Comparison of ENCODE assay signal across 18 cellular contexts in genomic region chr13:49086711-49087110, GRCh38.
DNase-seq lines count a peak whose midpoint lies in the region; ATAC-seq, FAIRE-seq and TF ChIP-seq lines count a peak whose summit lies in the region.
"Had no signal": no experiment of that assay in that cellular context is flagged by ENCODE, and none has a peak within 500 bp of the region (broad histone marks: within the 10 kb centered on the region; RNA-seq: fewer than 3 reads in every experiment).

No MANE protein-coding gene starts in this region.

- WGBS in A549 (ENCODE audit: missing lambda C conversion rate), result 62% methylated on average over 2 of the region's 2 CpGs
- 94% methylated on average over 2 of the region's 2 CpGs for WGBS in hepatocyte (ENCODE audit: low lambda C conversion rate, missing lambda C conversion rate)
- 68 to 79% methylated on average over 2 of the region's 2 CpGs for WGBS in thyroid gland, 2 donors

- H3K36me3 ChIP-seq in kidney (ENCODE audit: control insufficient read depth in 1 of 2, insufficient read depth in 2 of 2, low read length in 2 of 2), result peaks cover 0 to 2% of the 10 kb centered on the region in 2 donors
- H3K36me3 ChIP-seq in hepatocyte (replicated peaks; ENCODE audit: insufficient read depth, low read depth), result no peaks in the 10 kb centered on the region
- H3K36me3 ChIP-seq in thyroid gland, result no peaks in the 10 kb centered on the region
- H3K36me3 ChIP-seq: lower lobe of right lung, WERI-Rb-1 had no signal

- peak overlapping the region; percentile 4; the same call in 1 of the 2 replicates for H3K27ac Mint-ChIP-seq in HFFc6
- H3K27ac Mint-ChIP-seq: activated CD8-positive, alpha-beta memory T cell treated with anti-CD3 and anti-CD28 coated beads, Interleukin-2, amount 10 ng/mL, durations not matched to agents 7 days and 5 days; B cell; H9 had no signal

- H3K9me3 Mint-ChIP-seq in HFFc6, result no peaks in the 10 kb centered on the region
- H3K9me3 Mint-ChIP-seq: H9 had no signal

- peak overlapping the region; percentile 8; the same call in 1 of the 2 replicates for H3K4me3 Mint-ChIP-seq in HFFc6
- H3K4me3 Mint-ChIP-seq: activated CD8-positive, alpha-beta memory T cell treated with anti-CD3 and anti-CD28 coated beads, Interleukin-2, amount 10 ng/mL, durations not matched to agents 7 days and 5 days; B cell; H9 had no signal

- H3K27ac ChIP-seq in A549, result no peak overlapping the region
- no peak overlapping the region for H3K27ac ChIP-seq in kidney (ENCODE audit: low read depth in 2 of 2, low read length in 2 of 2)
- no peak overlapping the region for H3K27ac ChIP-seq in hepatocyte
- H3K27ac ChIP-seq in thyroid gland, result no peak overlapping the region
- H3K27ac ChIP-seq: lower lobe of right lung, SJSA1, WERI-Rb-1 had no signal

- TF ChIP-seq CTCF in A549 (IDR thresholded peaks at IDR 0.05), result no peak
- TF ChIP-seq CTCF in HFFc6 (IDR thresholded peaks at IDR 0.05), result no peak
- no peak for TF ChIP-seq CTCF in choroid plexus epithelial cell (conservative IDR thresholded peaks at IDR 0.05; ENCODE audit: low read depth, low read length)
- no peak for TF ChIP-seq CTCF in kidney (IDR thresholded peaks at IDR 0.05; ENCODE audit: borderline replicate concordance, extremely low read depth, insufficient read depth)
- TF ChIP-seq CTCF in hepatocyte (IDR thresholded peaks at IDR 0.05; ENCODE audit: poor library complexity), result no peak
- no peak for TF ChIP-seq CTCF in thyroid gland (IDR thresholded peaks at IDR 0.05)

- DNase-seq in A549 (ENCODE audit: low read depth in 1 of 2, low spot score in 1 of 2), result no peak
- DNase-seq in HFFc6, result peak; percentile 19
- DNase-seq in choroid plexus epithelial cell (ENCODE audit: low read depth), result peak; percentile 73
- DNase-seq in kidney, result no peak
- DNase-seq in hepatocyte (ENCODE audit: low spot score), result no peak
- DNase-seq in thyroid gland, result no peak
- no peak for DNase-seq in stimulated activated CD4-positive, alpha-beta T cell treated with anti-CD3 and anti-CD28 coated beads, Interleukin-4, amount 100 ng/mL, for 1 hour
- DNase-seq: activated CD8-positive, alpha-beta memory T cell treated with anti-CD3 and anti-CD28 coated beads, Interleukin-2, amount 10 ng/mL, durations not matched to agents 7 days and 5 days; activated naive CD4-positive, alpha-beta T cell treated with anti-CD3 and anti-CD28 coated beads, Interleukin-2, amount 50 U/mL, for 16 hours; glutamatergic neuron; H9; lower lobe of right lung; NCI-H1694; NCI-H526; WERI-Rb-1 had no signal

- TF ChIP-seq RAD21 in A549 (conservative IDR thresholded peaks at IDR 0.05 in 1 of 2, IDR thresholded peaks at IDR 0.05 in 1 of 2), result no peak

- H3K9ac ChIP-seq in kidney (ENCODE audit: low read length in 2 of 2), result no peak overlapping the region

- no peaks in the 10 kb centered on the region for H3K9me3 ChIP-seq in A549
- H3K9me3 ChIP-seq in kidney (ENCODE audit: control insufficient read depth in 1 of 2, low read length in 2 of 2), result no peaks in the 10 kb centered on the region
- no peaks in the 10 kb centered on the region for H3K9me3 ChIP-seq in hepatocyte (ENCODE audit: low read depth)
- no peaks in the 10 kb centered on the region for H3K9me3 ChIP-seq in thyroid gland
- H3K9me3 ChIP-seq: lower lobe of right lung, SJSA1 had no signal

- H3K4me2 ChIP-seq in A549 (peak overlapping the region; percentile 19; the same call in 1 of the 3 replicates), hepatocyte (no peak overlapping the region)

- no peak for FAIRE-seq in A549 (lab: Jason Lieb, UNC)
- peak; percentile 83 for FAIRE-seq in kidney (lab: Jason Lieb, UNC)

- CTCF ChIA-PET in A549 (lab: Yijun Ruan, JAX), result no interaction called here

- TF ChIP-seq EP300 in A549 (IDR thresholded peaks at IDR 0.05), result no peak

- H3K4me1 Mint-ChIP-seq in HFFc6 (ENCODE audit: low read depth), result peaks cover 56% of the 10 kb centered on the region

- intact Hi-C loops in kidney (cut with DNase I) (no loop called here), thyroid gland (cut with DNase I) (no loop called here)

- H3K27me3 ChIP-seq in hepatocyte, result no peaks in the 10 kb centered on the region
- no peaks in the 10 kb centered on the region for H3K27me3 ChIP-seq in thyroid gland
- H3K27me3 ChIP-seq: SJSA1 had no signal

- no peak for TF ChIP-seq POLR2A in A549 (IDR thresholded peaks at IDR 0.05; ENCODE audit: low read length)
- TF ChIP-seq POLR2A in thyroid gland (IDR thresholded peaks at IDR 0.05), result no peak

- H3K4me3 ChIP-seq in A549, result no peak overlapping the region
- no peak overlapping the region for H3K4me3 ChIP-seq in choroid plexus epithelial cell (ENCODE audit: low read depth, low read length)
- H3K4me3 ChIP-seq in kidney (ENCODE audit: low read length in 2 of 2), result no peak overlapping the region
- no peak overlapping the region for H3K4me3 ChIP-seq in hepatocyte
- no peak overlapping the region for H3K4me3 ChIP-seq in thyroid gland (replicated peaks in 1 of 3)
- H3K4me3 ChIP-seq: lower lobe of right lung, SJSA1 had no signal

- POLR2A ChIA-PET in A549 (lab: Yijun Ruan, JAX), result no interaction called here

- H3K4me1 ChIP-seq in A549, result peaks cover 11% of the 10 kb centered on the region; the same call in 2 of the 3 replicates
- H3K4me1 ChIP-seq in kidney (ENCODE audit: control insufficient read depth in 1 of 2, insufficient read depth in 1 of 2, low read depth in 1 of 2, low read length in 2 of 2), result no peaks in the 10 kb centered on the region
- no peaks in the 10 kb centered on the region for H3K4me1 ChIP-seq in hepatocyte (ENCODE audit: insufficient read depth)
- H3K4me1 ChIP-seq in thyroid gland, result no peaks in the 10 kb centered on the region
- H3K4me1 ChIP-seq: lower lobe of right lung had no signal

- H3K79me2 ChIP-seq in hepatocyte, result no peaks in the 10 kb centered on the region

- H2AFZ ChIP-seq in hepatocyte, result no peak overlapping the region

- ATAC-seq in A549 (no peak), HG02798 (IDR thresholded peaks at IDR 0.05; ENCODE audit: poor library complexity, unreplicated experiment) (no peak)
- ATAC-seq: activated CD8-positive, alpha-beta memory T cell treated with anti-CD3 and anti-CD28 coated beads, Interleukin-2, amount 10 ng/mL, durations not matched to agents 7 days and 5 days; lower lobe of right lung had no signal

- peaks cover 43% of the 10 kb centered on the region for H3K36me3 Mint-ChIP-seq in HFFc6 (ENCODE audit: low read depth)

- no peaks in the 10 kb centered on the region for H4K20me1 ChIP-seq in hepatocyte (ENCODE audit: insufficient read depth, poor library complexity, severe bottlenecking)

- H3K27me3 Mint-ChIP-seq in HFFc6 (ENCODE audit: insufficient read depth), result no peaks in the 10 kb centered on the region; the same call in none of the 2 replicates
- H3K27me3 Mint-ChIP-seq: activated CD8-positive, alpha-beta memory T cell treated with anti-CD3 and anti-CD28 coated beads, Interleukin-2, amount 10 ng/mL, durations not matched to agents 7 days and 5 days; B cell had no signal

- H3K9me2 ChIP-seq in hepatocyte (replicated peaks; ENCODE audit: insufficient read depth), result no peaks in the 10 kb centered on the region

TF ChIP-seq in A549, 52 proteins besides CTCF, POLR2A, EP300 and RAD21:
- peak in 1 of 2 experiments; percentile 45; a peak in 2 of 4 replicates for TF ChIP-seq CEBPB (IDR thresholded peaks at IDR 0.05)
- TF ChIP-seq FOSL2 (IDR thresholded peaks at IDR 0.05), result no peak
- TF ChIP-seq FOSL2 (CRISPR knock-in tag; IDR thresholded peaks at IDR 0.05), result peak; percentile 46
- no peak for TF ChIP-seq USF2 (IDR thresholded peaks at IDR 0.05)

Comparison
In these comparisons a context has a peak if more than half of its experiments do, and no peak if none do; other contexts are left out.
1. DNase-seq: peak in HFFc6 (single experiment) and choroid plexus epithelial cell (single experiment); none in A549 (0 of 2), kidney (single experiment), hepatocyte (single experiment), thyroid gland (0 of 2) and stimulated activated CD4-positive, alpha-beta T cell treated with anti-CD3 and anti-CD28 coated beads, Interleukin-4, amount 100 ng/mL, for 1 hour (single experiment).